8 cellular contexts compared by ENCODE assay signal in genomic region chrX:149540621-149541520, GRCh38. TPM values are rescaled to one million over a fixed set of nuclear protein-coding genes. Genes with fewer than 3 reads are reported as not detected.
DNase-seq lines count a peak whose midpoint lies in the region; ATAC-seq and TF ChIP-seq lines count a peak whose summit lies in the region.

Gene EOLA1, plus strand, starts transcription at chrX:149541012. Its CDS starts 4,619 bp downstream, at chrX:149545631.

- no peak within 1 kb of the TSS; the same call in 1 of the 2 replicates for H3K23ac ChIP-seq in IMR-90 (ENCODE audit: low read depth, low read length)

- intact Hi-C loops in IMR-90 (cut with micrococcal nuclease) = no loop called here

- TSS peak; percentile 59 for BruUV-seq in IMR-90 (replicated peaks; lab: Mats Ljungman, UMichigan)

- H3K4me1 ChIP-seq in IMR-90 (ENCODE audit: control insufficient read depth, insufficient read depth, low read length) = no peaks in the 10 kb centered on the region
- peaks cover 4% of the 10 kb centered on the region for H3K4me1 ChIP-seq in mucosa of stomach (ENCODE audit: control insufficient read depth, insufficient read depth, low read length)

- peak within 1 kb of the TSS; percentile 93 for H2BK5ac ChIP-seq in IMR-90 (ENCODE audit: low read depth, low read length, poor library complexity, severe bottlenecking)

- H4K20me1 ChIP-seq in IMR-90 (ENCODE audit: insufficient read depth, low read length) = no peaks in the 10 kb centered on the region

- H3K27ac ChIP-seq in IMR-90 (ENCODE audit: insufficient read depth, low read length) = peak within 1 kb of the TSS; percentile 98

- no peak for TF ChIP-seq RAD21 in IMR-90 (IDR thresholded peaks at IDR 0.05; ENCODE audit: low read length)

- CTCF ChIA-PET in IMR-90 (lab: Yijun Ruan, JAX) = interaction anchor here (1.0 kb wide), 1 partner anchor 29 kb away, joined by 4 read pairs; no protein-coding TSS in a partner anchor

- peak within 1 kb of the TSS; percentile 90 for H3K18ac ChIP-seq in IMR-90 (ENCODE audit: low read depth, low read length)

- POLR2A ChIA-PET in IMR-90 (lab: Charles Lee; ENCODE audit: unreplicated experiment) = no interaction called here

- peak within 1 kb of the TSS; percentile 79 for H2AK9ac ChIP-seq in IMR-90 (replicated peaks; ENCODE audit: low read depth, low read length, poor library complexity)

- H4K91ac ChIP-seq in IMR-90 (ENCODE audit: insufficient read depth, low read depth, low read length) = peak within 1 kb of the TSS; percentile 65

- TF ChIP-seq CTCF in IMR-90 (conservative IDR thresholded peaks at IDR 0.05; ENCODE audit: low read depth, low read length) = no peak
- TF ChIP-seq CTCF in epithelial cell of proximal tubule (conservative IDR thresholded peaks at IDR 0.05; ENCODE audit: low read depth, low read length) = no peak

- no peak within 1 kb of the TSS; the same call in 2 of the 3 replicates for H2BK15ac ChIP-seq in IMR-90 (ENCODE audit: low read depth, low read length)

- TF ChIP-seq POLR2A in IMR-90 (IDR thresholded peaks at IDR 0.05; ENCODE audit: low read depth, low read length) = peak; percentile 87

- 52% methylated on average over 49 of the region's 71 CpGs; no CpG with 5 or more reads in 1 of the 2 experiments for WGBS in IMR-90 (ENCODE audit: extremely low coverage in 2 of 2, insufficient read length in 1 of 2), 2 experiments

- peak within 1 kb of the TSS; percentile 97 for H3K4me3 ChIP-seq in IMR-90 (ENCODE audit: insufficient read depth, low read depth, low read length)
- peak within 1 kb of the TSS; percentile 78 for H3K4me3 ChIP-seq in epithelial cell of proximal tubule (ENCODE audit: low read depth, low read length)
- peak within 1 kb of the TSS; percentile 56 for H3K4me3 ChIP-seq in mucosa of stomach (ENCODE audit: low read length)

- no peak within 1 kb of the TSS for H2BK20ac ChIP-seq in IMR-90 (ENCODE audit: low read depth, low read length)

- in situ Hi-C loops in IMR-90 (cut with MboI; ENCODE audit: low sequenced_read_pairs) = no loop called here

- peak within 1 kb of the TSS; percentile 19 to 90 for H4K8ac ChIP-seq in IMR-90 (ENCODE audit: low read depth in 2 of 2, low read length in 2 of 2)

- DNase-seq in DMS 273 treated with DMSO at 0.1 percent for 48 hours (lab: John Stamatoyannopoulos, UW) = peak; percentile 87
- peak; percentile 98 for DNase-seq in IMR-90
- DNase-seq in OCI-M1 (lab: John Stamatoyannopoulos, UW) = peak; percentile 96
- DNase-seq in activated T-cell treated with anti-CD3 and anti-CD28 coated beads for 4 hours = peak; percentile 82
- DNase-seq in epithelial cell of proximal tubule (ENCODE audit: low read depth) = peak; percentile 78
- peak; percentile 89 for DNase-seq in stimulated activated CD8-positive, alpha-beta memory T cell treated with anti-CD3 and anti-CD28 coated beads, Interleukin-4, amount 100 ng/mL, for 48 hours

- H3K9me1 ChIP-seq in IMR-90 (ENCODE audit: insufficient read depth, low read length) = 0 out of 2 replicates have a peak, but pooled peaks cover 4% of the 10 kb centered on the region

- H3K4me2 ChIP-seq in IMR-90 (ENCODE audit: low read depth, low read length) = peak within 1 kb of the TSS; percentile 85

- H2AK5ac ChIP-seq in IMR-90 (ENCODE audit: low read depth, low read length) = no peak within 1 kb of the TSS

- peak within 1 kb of the TSS; percentile 55 for H2BK120ac ChIP-seq in IMR-90 (ENCODE audit: low read depth, low read length)

- H3K9me3 ChIP-seq in IMR-90 (ENCODE audit: control insufficient read depth, insufficient read depth, low read length) = no peaks in the 10 kb centered on the region
- no peaks in the 10 kb centered on the region for H3K9me3 ChIP-seq in mucosa of stomach (ENCODE audit: control insufficient read depth, low read length)

- no peak within 1 kb of the TSS for H3K56ac ChIP-seq in IMR-90 (ENCODE audit: extremely low read depth, insufficient read depth, low read length)

- H3K9ac ChIP-seq in IMR-90 (ENCODE audit: low read depth, low read length) (peak within 1 kb of the TSS; percentile 81), mucosa of stomach (ENCODE audit: low read length) (peak within 1 kb of the TSS; percentile 70)

- H2AFZ ChIP-seq in IMR-90 (replicated peaks; ENCODE audit: low read length, poor library complexity) = peak within 1 kb of the TSS; percentile 85

- peak; percentile 74 for ATAC-seq in GM21529 (IDR thresholded peaks at IDR 0.05; ENCODE audit: unreplicated experiment)
- ATAC-seq in IMR-90 (ENCODE audit: low read depth) = peak; percentile 64

- H3K14ac ChIP-seq in IMR-90 (replicated peaks; ENCODE audit: low read depth, low read length) = 0 out of 2 replicates have a peak within 1 kb of the TSS, but pooled peaks have one; percentile 42

- H3K36me3 ChIP-seq in IMR-90 (ENCODE audit: control insufficient read depth, insufficient read depth, low read length) = no peaks in the 10 kb centered on the region; the same call in 1 of the 2 replicates
- H3K36me3 ChIP-seq in mucosa of stomach (ENCODE audit: control insufficient read depth, insufficient read depth, low read length) = no peaks in the 10 kb centered on the region

- H3K27me3 ChIP-seq in IMR-90 (ENCODE audit: control insufficient read depth, insufficient read depth, low read length) (no peaks in the 10 kb centered on the region), mucosa of stomach (ENCODE audit: control insufficient read depth, insufficient read depth, low read length) (no peaks in the 10 kb centered on the region)

- peak within 1 kb of the TSS; percentile 62 for H3K4ac ChIP-seq in IMR-90 (ENCODE audit: low read depth, low read length)

- peaks cover 5 to 6% of the 10 kb centered on the region in 2 experiments; a peak in 3 of 4 replicates for H3K79me1 ChIP-seq in IMR-90 (ENCODE audit: low read depth in 1 of 2, low read length in 2 of 2)

- H4K5ac ChIP-seq in IMR-90 (ENCODE audit: low read depth, low read length) = peak within 1 kb of the TSS; percentile 21

- dilution Hi-C loops in IMR-90 (cut with HindIII; ENCODE audit: low sequenced_read_pairs, unreplicated experiment) = no loop called here

TF ChIP-seq in IMR-90, 13 proteins besides CTCF, POLR2A, EP300 and RAD21:
- TF ChIP-seq MXI1 (IDR thresholded peaks at IDR 0.05; ENCODE audit: borderline replicate concordance, low read depth, low read length) (no peak; the same call in 1 of the 2 replicates), NFE2L2 (IDR thresholded peaks at IDR 0.05; ENCODE audit: low read depth, low read length) (no peak), MAZ (IDR thresholded peaks at IDR 0.05; ENCODE audit: borderline replicate concordance, low read depth, low read length) (peak; percentile 69; the same call in 1 of the 2 replicates), FOS (IDR thresholded peaks at IDR 0.05; ENCODE audit: low read depth, low read length) (peak; percentile 12; the same call in 1 of the 2 replicates), CHD1 (IDR thresholded peaks at IDR 0.05; ENCODE audit: low read depth, low read length) (peak; percentile 42; the same call in 1 of the 2 replicates), CEBPB (IDR thresholded peaks at IDR 0.05; ENCODE audit: low read depth, low read length) (peak; percentile 19; the same call in 1 of the 2 replicates), BHLHE40 (IDR thresholded peaks at IDR 0.05; ENCODE audit: low read depth, low read length) (peak; percentile 57; the same call in 1 of the 2 replicates), MAFK (IDR thresholded peaks at IDR 0.05; ENCODE audit: low read depth, low read length) (no peak)

RNA-seq across cellular contexts. Expression of gene EOLA1, which starts in this region (rescaled TPM):
- total RNA-seq in IMR-90 (2012; rRNA removed) (15.3 and 16.8 TPM in 2 replicates), epithelial cell of proximal tubule (6.5 and 9.2 TPM in 2 replicates)
- polyA plus RNA-seq in IMR-90 (2012; rRNA removed) = 15.2 and 15.5 TPM in 2 replicates
- 11.2 and 13.9 TPM in 2 replicates for polyA plus RNA-seq in IMR-90 (2012; cell fraction: cytosol; rRNA removed)
- 22.0 and 84.5 TPM in 2 replicates for polyA plus RNA-seq in IMR-90 (2012; cell fraction: nucleus; rRNA removed; ENCODE audit: low replicate concordance)

Comparison
In these comparisons a context has a peak if more than half of its experiments do, and no peak if none do; other contexts are left out.
1. Peak in every context shown above with its lines: DNase-seq, ATAC-seq, H3K4me3 ChIP-seq and H3K27ac ChIP-seq.